28 cellular contexts compared by ENCODE assay signal in the genomic region with DNA sequence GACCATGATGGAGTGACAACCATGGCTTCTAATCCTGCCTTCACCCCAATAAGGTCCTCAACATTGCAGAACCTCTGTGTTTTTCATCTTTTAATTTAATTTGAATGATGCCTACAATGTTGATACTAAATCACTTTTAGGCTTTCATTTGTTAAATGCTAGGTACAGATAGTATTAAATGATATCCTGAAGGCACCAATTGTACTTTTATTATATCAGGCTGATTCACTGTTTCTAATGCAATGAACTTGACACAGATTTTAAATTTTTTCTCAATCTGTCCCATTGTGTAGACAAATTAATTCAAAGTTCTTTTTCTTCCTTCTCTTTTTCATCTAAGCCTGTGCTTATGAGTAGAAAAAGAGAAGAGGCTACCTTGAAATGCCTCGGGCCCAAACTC. TPM values are rescaled to one million over a fixed set of nuclear protein-coding genes. Genes with fewer than 3 reads are reported as not detected.
"Had no signal": no experiment of that assay in that cellular context is flagged by ENCODE, and none has a peak within 500 bp of the region (broad histone marks: within the 10 kb centered on the region; RNA-seq: fewer than 3 reads in every experiment).

No MANE protein-coding gene starts in this region.

- H3K27me3 ChIP-seq: colonic mucosa, gastrocnemius medialis had no signal

- ATAC-seq: effector memory CD8-positive, alpha-beta T cell; esophagus mucosa; gastrocnemius medialis; heart right ventricle; left cardiac atrium; left lung; left ventricle myocardium superior; lower lobe of right lung; mucosa of descending colon had no signal

- H3K36me3 ChIP-seq: colonic mucosa, esophagus squamous epithelium, gastrocnemius medialis, heart right ventricle, left lung, lower lobe of right lung had no signal

- H3K36me3 Mint-ChIP-seq: mesothelial cell of epicardium had no signal

- H3K27ac Mint-ChIP-seq: dendritic cell treated with granulocyte-macrophage colony-stimulating factor and Interleukin-4, amounts not matched to agents 40 ng/mL and 50 ng/mL, for 4 days; effector memory CD8-positive, alpha-beta T cell; endodermal cell; mesothelial cell of epicardium had no signal

- H3K4me3 ChIP-seq: colonic mucosa, esophagus squamous epithelium, gastrocnemius medialis, heart right ventricle, left lung, lower lobe of right lung, mucosa of descending colon had no signal

- DNase-seq: colonic mucosa; cortex of kidney; effector CD8-positive, alpha-beta T cell; effector memory CD8-positive, alpha-beta T cell; endodermal cell; erythroblast; esophagus squamous epithelium; foreskin fibroblast; foreskin melanocyte; gastrocnemius medialis; glutamatergic neuron; head of caudate nucleus; heart right ventricle; hippocampal formation; left cardiac atrium; left lung; left ventricle myocardium superior; lower lobe of right lung; mesenchymal stem cell; mucosa of descending colon had no signal

- H3K4me3 Mint-ChIP-seq: dendritic cell treated with granulocyte-macrophage colony-stimulating factor and Interleukin-4, amounts not matched to agents 40 ng/mL and 50 ng/mL, for 4 days; effector memory CD8-positive, alpha-beta T cell; endodermal cell; mesothelial cell of epicardium had no signal

- H3K9me3 ChIP-seq: colonic mucosa, gastrocnemius medialis had no signal

- H3K4me1 ChIP-seq: colonic mucosa had no signal

- H3K27ac ChIP-seq: colonic mucosa, epithelial cell of prostate, esophagus squamous epithelium, gastrocnemius medialis, heart right ventricle, lower lobe of right lung had no signal

- H3K4me1 Mint-ChIP-seq: endodermal cell had no signal

RNA-seq across cellular contexts. Expression of a gene that starts 9.0 kb away (rescaled TPM):
- total RNA-seq: dermis microvascular lymphatic vessel endothelial cell, endodermal cell, esophagus mucosa, glomerular endothelial cell, kidney epithelial cell, lung microvascular endothelial cell had no signal
